1 cellular context compared by ENCODE assay signal in the genomic region with DNA sequence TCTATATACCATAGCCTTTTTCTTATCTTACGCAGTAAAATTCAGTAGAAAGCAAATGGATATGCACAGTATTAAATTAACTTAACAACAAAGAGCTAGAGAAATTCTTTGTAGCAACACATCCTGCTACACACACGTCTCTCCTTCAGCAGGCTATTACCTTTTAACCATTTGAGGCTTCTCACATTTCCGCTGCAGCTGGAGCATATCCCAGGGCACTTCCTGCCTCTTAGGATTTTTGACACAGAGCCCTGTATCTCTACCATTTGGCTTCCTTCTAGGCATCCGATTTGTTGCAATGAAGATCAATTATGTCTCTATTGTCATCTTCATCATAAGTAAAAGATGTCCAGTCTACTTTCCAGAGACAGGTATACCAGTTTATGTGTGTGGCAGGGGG.
TF ChIP-seq lines count a peak whose summit lies in the region.

No MANE protein-coding gene starts in this region.

TF ChIP-seq in GM23338, 12 proteins besides CTCF, POLR2A, EP300 and RAD21:
- TF ChIP-seq EZH2phosphoT487 (IDR thresholded peaks at IDR 0.05; ENCODE audit: unreplicated experiment) (no peak), POLR2AphosphoS5 (IDR thresholded peaks at IDR 0.05; ENCODE audit: low read depth) (no peak)
- TF ChIP-seq, protein P1, sequence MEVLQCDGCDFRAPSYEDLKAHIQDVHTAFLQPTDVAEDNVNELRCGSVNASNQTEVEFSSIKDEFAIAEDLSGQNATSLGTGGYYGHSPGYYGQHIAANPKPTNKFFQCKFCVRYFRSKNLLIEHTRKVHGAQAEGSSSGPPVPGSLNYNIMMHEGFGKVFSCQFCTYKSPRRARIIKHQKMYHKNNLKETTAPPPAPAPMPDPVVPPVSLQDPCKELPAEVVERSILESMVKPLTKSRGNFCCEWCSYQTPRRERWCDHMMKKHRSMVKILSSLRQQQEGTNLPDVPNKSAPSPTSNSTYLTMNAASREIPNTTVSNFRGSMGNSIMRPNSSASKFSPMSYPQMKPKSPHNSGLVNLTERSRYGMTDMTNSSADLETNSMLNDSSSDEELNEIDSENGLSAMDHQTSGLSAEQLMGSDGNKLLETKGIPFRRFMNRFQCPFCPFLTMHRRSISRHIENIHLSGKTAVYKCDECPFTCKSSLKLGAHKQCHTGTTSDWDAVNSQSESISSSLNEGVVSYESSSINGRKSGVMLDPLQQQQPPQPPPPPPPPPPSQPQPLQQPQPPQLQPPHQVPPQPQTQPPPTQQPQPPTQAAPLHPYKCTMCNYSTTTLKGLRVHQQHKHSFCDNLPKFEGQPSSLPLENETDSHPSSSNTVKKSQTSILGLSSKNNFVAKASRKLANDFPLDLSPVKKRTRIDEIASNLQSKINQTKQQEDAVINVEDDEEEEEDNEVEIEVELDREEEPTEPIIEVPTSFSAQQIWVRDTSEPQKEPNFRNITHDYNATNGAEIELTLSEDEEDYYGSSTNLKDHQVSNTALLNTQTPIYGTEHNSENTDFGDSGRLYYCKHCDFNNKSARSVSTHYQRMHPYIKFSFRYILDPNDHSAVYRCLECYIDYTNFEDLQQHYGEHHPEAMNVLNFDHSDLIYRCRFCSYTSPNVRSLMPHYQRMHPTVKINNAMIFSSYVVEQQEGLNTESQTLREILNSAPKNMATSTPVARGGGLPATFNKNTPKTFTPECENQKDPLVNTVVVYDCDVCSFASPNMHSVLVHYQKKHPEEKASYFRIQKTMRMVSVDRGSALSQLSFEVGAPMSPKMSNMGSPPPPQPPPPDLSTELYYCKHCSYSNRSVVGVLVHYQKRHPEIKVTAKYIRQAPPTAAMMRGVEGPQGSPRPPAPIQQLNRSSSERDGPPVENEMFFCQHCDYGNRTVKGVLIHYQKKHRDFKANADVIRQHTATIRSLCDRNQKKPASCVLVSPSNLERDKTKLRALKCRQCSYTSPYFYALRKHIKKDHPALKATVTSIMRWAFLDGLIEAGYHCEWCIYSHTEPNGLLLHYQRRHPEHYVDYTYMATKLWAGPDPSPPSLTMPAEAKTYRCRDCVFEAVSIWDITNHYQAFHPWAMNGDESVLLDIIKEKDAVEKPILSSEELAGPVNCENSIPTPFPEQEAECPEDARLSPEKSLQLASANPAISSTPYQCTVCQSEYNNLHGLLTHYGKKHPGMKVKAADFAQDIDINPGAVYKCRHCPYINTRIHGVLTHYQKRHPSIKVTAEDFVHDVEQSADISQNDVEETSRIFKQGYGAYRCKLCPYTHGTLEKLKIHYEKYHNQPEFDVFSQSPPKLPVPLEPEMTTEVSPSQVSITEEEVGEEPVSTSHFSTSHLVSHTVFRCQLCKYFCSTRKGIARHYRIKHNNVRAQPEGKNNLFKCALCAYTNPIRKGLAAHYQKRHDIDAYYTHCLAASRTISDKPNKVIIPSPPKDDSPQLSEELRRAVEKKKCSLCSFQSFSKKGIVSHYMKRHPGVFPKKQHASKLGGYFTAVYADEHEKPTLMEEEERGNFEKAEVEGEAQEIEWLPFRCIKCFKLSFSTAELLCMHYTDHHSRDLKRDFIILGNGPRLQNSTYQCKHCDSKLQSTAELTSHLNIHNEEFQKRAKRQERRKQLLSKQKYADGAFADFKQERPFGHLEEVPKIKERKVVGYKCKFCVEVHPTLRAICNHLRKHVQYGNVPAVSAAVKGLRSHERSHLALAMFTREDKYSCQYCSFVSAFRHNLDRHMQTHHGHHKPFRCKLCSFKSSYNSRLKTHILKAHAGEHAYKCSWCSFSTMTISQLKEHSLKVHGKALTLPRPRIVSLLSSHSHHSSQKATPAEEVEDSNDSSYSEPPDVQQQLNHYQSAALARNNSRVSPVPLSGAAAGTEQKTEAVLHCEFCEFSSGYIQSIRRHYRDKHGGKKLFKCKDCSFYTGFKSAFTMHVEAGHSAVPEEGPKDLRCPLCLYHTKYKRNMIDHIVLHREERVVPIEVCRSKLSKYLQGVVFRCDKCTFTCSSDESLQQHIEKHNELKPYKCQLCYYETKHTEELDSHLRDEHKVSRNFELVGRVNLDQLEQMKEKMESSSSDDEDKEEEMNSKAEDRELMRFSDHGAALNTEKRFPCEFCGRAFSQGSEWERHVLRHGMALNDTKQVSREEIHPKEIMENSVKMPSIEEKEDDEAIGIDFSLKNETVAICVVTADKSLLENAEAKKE (CRISPR knock-in tag; IDR thresholded peaks at IDR 0.05): no peak
